ENCODE assay signal across 24 cellular contexts in genomic region chr3:127999509-128000106, GRCh38. TPM values are rescaled to one million over a fixed set of nuclear protein-coding genes. Genes with fewer than 3 reads are reported as not detected.
DNase-seq lines count a peak whose midpoint lies in the region; ATAC-seq and TF ChIP-seq lines count a peak whose summit lies in the region.
"Had no signal": no experiment of that assay in that cellular context is flagged by ENCODE, and none has a peak within 500 bp of the region (broad histone marks: within the 10 kb centered on the region; RNA-seq: fewer than 3 reads in every experiment).

No MANE protein-coding gene starts in this region.

- no peak overlapping the region for H3K4me3 Mint-ChIP-seq in CD4-positive, alpha-beta T cell
- H3K4me3 Mint-ChIP-seq: CD4-positive, CD25-positive, alpha-beta regulatory T cell; GM23338; H9 had no signal

- peak; percentile 23 for DNase-seq in RPMI7951 (ENCODE audit: low read depth)
- DNase-seq in cerebellar cortex (ENCODE audit: low spot score): peak; percentile 7
- peak; percentile 42 for DNase-seq in posterior vena cava (ENCODE audit: low spot score)
- DNase-seq in NCI-H1436 treated with DMSO at 0.1 percent for 48 hours (lab: John Stamatoyannopoulos, UW): no peak
- no peak for DNase-seq in CD4-positive, alpha-beta T cell
- DNase-seq in activated naive CD4-positive, alpha-beta T cell treated with Interleukin-2 at 50 U/mL for 16 hours: no peak
- DNase-seq: CD4-positive, CD25-positive, alpha-beta regulatory T cell; COR-L47; H9; IMR-90; NCI-H1048; NCI-H1417; NCI-H1694 treated with DMSO at 0.1 percent for 48 hours; NCI-H2081; NCI-H226; NCI-H510A; NCI-H69; SIG-M5 had no signal

- no peak for TF ChIP-seq CTCF in liver (IDR thresholded peaks at IDR 0.05; ENCODE audit: low read depth, low read length, missing input control)
- no peak for TF ChIP-seq CTCF in CD4-positive, alpha-beta T cell (IDR thresholded peaks at IDR 0.05)

- no peak overlapping the region for H3K4me3 ChIP-seq in liver (ENCODE audit: low read depth in 1 of 3, low read length in 3 of 3)
- H3K4me3 ChIP-seq: GM23338, SK-N-MC had no signal

- intact Hi-C loops in posterior vena cava (cut with DNase I): no loop called here
- intact Hi-C loops in CD4-positive, alpha-beta T cell (cut with DNase I, micrococcal nuclease): loop anchor here in 1 of 2 experiments (5.0 kb wide), 1 partner anchor 938 kb away; no protein-coding TSS in a partner anchor

- H3K27ac ChIP-seq in liver (ENCODE audit: low read depth in 1 of 2, low read length in 2 of 2): peak overlapping the region in 1 of 2 donors; percentile 5
- H3K27ac ChIP-seq in CD4-positive, alpha-beta T cell (ENCODE audit: low read depth, low read length): no peak overlapping the region
- H3K27ac ChIP-seq: KMS-11, RWPE1, SK-N-MC had no signal

- no peaks in the 10 kb centered on the region for H3K9me3 Mint-ChIP-seq in CD4-positive, alpha-beta T cell
- H3K9me3 Mint-ChIP-seq: CD4-positive, CD25-positive, alpha-beta regulatory T cell; GM23338 had no signal

- no peaks in the 10 kb centered on the region for H3K9me3 ChIP-seq in liver (ENCODE audit: control insufficient read depth in 4 of 4, low read length in 3 of 4)
- H3K9me3 ChIP-seq in CD4-positive, alpha-beta T cell (ENCODE audit: control insufficient read depth, low read length): no peaks in the 10 kb centered on the region

- no peak overlapping the region for H3K27ac Mint-ChIP-seq in CD4-positive, alpha-beta T cell
- H3K27ac Mint-ChIP-seq: CD4-positive, CD25-positive, alpha-beta regulatory T cell; GM23338; H9 had no signal

- no peak overlapping the region for H3K9ac ChIP-seq in liver (ENCODE audit: low read depth in 1 of 2, low read length in 2 of 2)
- H3K9ac ChIP-seq: KMS-11 had no signal

- ATAC-seq in GM18873 (IDR thresholded peaks at IDR 0.05; ENCODE audit: low FRiP score, unreplicated experiment): no peak
- ATAC-seq in CD4-positive, alpha-beta T cell (ENCODE audit: poor library complexity): no peak
- ATAC-seq: GM23338 had no signal

- peaks cover 7% of the 10 kb centered on the region for H3K27me3 Mint-ChIP-seq in CD4-positive, alpha-beta T cell

- H3K4me1 ChIP-seq in liver (ENCODE audit: control insufficient read depth in 4 of 4, insufficient read depth in 4 of 4, low read length in 3 of 4): peaks cover 5 to 28% (median 21%) of the 10 kb centered on the region in 4 donors

- H3K27me3 ChIP-seq in liver (ENCODE audit: control insufficient read depth in 4 of 4, insufficient read depth in 4 of 4, low read length in 3 of 4): no peaks in the 10 kb centered on the region
- no peaks in the 10 kb centered on the region for H3K27me3 ChIP-seq in CD4-positive, alpha-beta T cell (ENCODE audit: control insufficient read depth, insufficient read depth, low read length)

- H3K36me3 Mint-ChIP-seq in CD4-positive, alpha-beta T cell (ENCODE audit: low read depth): no peaks in the 10 kb centered on the region
- H3K36me3 Mint-ChIP-seq: CD4-positive, CD25-positive, alpha-beta regulatory T cell had no signal

- POLR2A ChIA-PET in CD4-positive, alpha-beta T cell (lab: Charles Lee): no interaction called here

- 42% methylated on average over 6 of the region's 6 CpGs for WGBS in liver

- H3K4me1 Mint-ChIP-seq in CD4-positive, alpha-beta T cell (ENCODE audit: low read depth): no peaks in the 10 kb centered on the region
- H3K4me1 Mint-ChIP-seq: CD4-positive, CD25-positive, alpha-beta regulatory T cell had no signal

- H3K36me3 ChIP-seq in liver (ENCODE audit: control insufficient read depth in 4 of 4, insufficient read depth in 3 of 4, low read depth in 1 of 4, low read length in 3 of 4): no peaks in the 10 kb centered on the region

- TF ChIP-seq RAD21 in liver (IDR thresholded peaks at IDR 0.05): peak; percentile 29 to 40

- CTCF ChIA-PET in CD4-positive, alpha-beta T cell (lab: Charles Lee): no interaction called here

TF ChIP-seq in liver, 16 proteins besides CTCF, POLR2A, EP300 and RAD21:
- TF ChIP-seq FOXA2 (IDR thresholded peaks at IDR 0.05) (no peak), FOXA1 (IDR thresholded peaks at IDR 0.05) (no peak), NR2F2 (IDR thresholded peaks at IDR 0.05) (no peak), HNF4G (IDR thresholded peaks at IDR 0.05) (peak; percentile 52), SP1 (IDR thresholded peaks at IDR 0.05) (peak; percentile 80), MAX (IDR thresholded peaks at IDR 0.05) (no peak), RXRA (IDR thresholded peaks at IDR 0.05) (peak; percentile 11 to 63), YY1 (IDR thresholded peaks at IDR 0.05) (peak; percentile 88), JUND (IDR thresholded peaks at IDR 0.05) (peak in 1 of 2 donors; percentile 36), EGR1 (IDR thresholded peaks at IDR 0.05; ENCODE audit: low read depth in 2 of 2) (no peak), REST (IDR thresholded peaks at IDR 0.05) (peak; percentile 26), TAF1 (conservative IDR thresholded peaks at IDR 0.05) (no peak), HNF4A (conservative IDR thresholded peaks at IDR 0.05) (peak; percentile 81 to 83), GABPA (IDR thresholded peaks at IDR 0.05 in 1 of 2, conservative IDR thresholded peaks at IDR 0.05 in 1 of 2) (no peak), ZBTB33 (IDR thresholded peaks at IDR 0.05) (no peak), ATF3 (IDR thresholded peaks at IDR 0.05) (no peak)

RNA-seq across cellular contexts. Expression of gene SEC61A1, which starts 52.6 kb away (rescaled TPM):
- total RNA-seq in RPMI7951 (2014; rRNA removed; shearing (Covaris generic)): 211 and 234 TPM in 2 replicates
- total RNA-seq in liver (100 to 1,000 TPM in 1 of 2 donors, 10 to 100 TPM in 1; 80.4 to 295 TPM), posterior vena cava (100 to 1,000 TPM; 188 to 199 TPM)
- polyA plus RNA-seq in liver: 100 to 1,000 TPM in 1 of 2 donors, 10 to 100 TPM in 1; 90.8 to 203 TPM
- total RNA-seq in CD4-positive, alpha-beta T cell: 100 to 1,000 TPM; 127 to 139 TPM

Comparison
In these comparisons a context has a peak if more than half of its experiments do, and no peak if none do; other contexts are left out.
1. DNase-seq: peak in RPMI7951 (single experiment), cerebellar cortex (single experiment) and posterior vena cava (single experiment); none in NCI-H1436 treated with DMSO at 0.1 percent for 48 hours (single experiment), CD4-positive, alpha-beta T cell (0 of 10) and activated naive CD4-positive, alpha-beta T cell treated with Interleukin-2 at 50 U/mL for 16 hours (single experiment).